ENCODE assay signal across 25 cellular contexts in genomic region chr11:44528581-44528980, GRCh38.
"Had no signal": no experiment of that assay in that cellular context is flagged by ENCODE, and none has a peak within 500 bp of the region (broad histone marks: within the 10 kb centered on the region; RNA-seq: fewer than 3 reads in every experiment).

No MANE protein-coding gene starts in this region.

- FAIRE-seq: colon, keratinocyte had no signal

- H3K4me3 ChIP-seq: esophagus squamous epithelium, gastroesophageal sphincter, left lung, lower lobe of right lung, psoas muscle, spleen, stomach, thoracic aorta, transverse colon had no signal

- H3K4me3 Mint-ChIP-seq: immature natural killer cell, memory B cell, mesothelial cell of epicardium, natural killer cell had no signal

- H3K9me3 ChIP-seq: esophagus squamous epithelium, gastroesophageal sphincter, left lung, lower lobe of right lung, psoas muscle, spleen, stomach, thoracic aorta, transverse colon had no signal

- H3K4me1 Mint-ChIP-seq: immature natural killer cell had no signal

- H3K36me3 ChIP-seq: esophagus squamous epithelium, gastroesophageal sphincter, left lung, lower lobe of right lung, spleen, stomach, thoracic aorta, transverse colon had no signal

- H3K4me1 ChIP-seq: esophagus squamous epithelium, gastroesophageal sphincter, lower lobe of right lung, psoas muscle, transverse colon had no signal

- H3K27ac Mint-ChIP-seq: immature natural killer cell, memory B cell, mesothelial cell of epicardium, natural killer cell had no signal

- H3K9me3 Mint-ChIP-seq: immature natural killer cell, memory B cell, mesothelial cell of epicardium, natural killer cell had no signal

- H3K27me3 ChIP-seq: left lung, transverse colon had no signal

- ATAC-seq: gastroesophageal sphincter, left lung, lower lobe of right lung, natural killer cell, psoas muscle, sciatic nerve had no signal

- H3K36me3 Mint-ChIP-seq: immature natural killer cell, memory B cell, mesothelial cell of epicardium, natural killer cell had no signal

- H3K27ac ChIP-seq: esophagus squamous epithelium, gastroesophageal sphincter, left lung, lower lobe of right lung, psoas muscle, spleen, stomach, thoracic aorta, transverse colon had no signal

- DNase-seq: dermis blood vessel endothelial cell; esophagus squamous epithelium; foreskin fibroblast; glutamatergic neuron; immature natural killer cell; left lung; lower lobe of right lung; natural killer cell; psoas muscle; retina; spleen; stimulated activated CD4-positive, alpha-beta T cell treated with anti-CD3 and anti-CD28 coated beads, Interleukin-15, amount 100 ng/mL, for 24 hours; stimulated activated CD4-positive, alpha-beta T cell treated with anti-CD3 and anti-CD28 coated beads, Interleukin-1b, Interleukin-23, amount 100 ng/mL, for 48 hours; stimulated activated CD4-positive, alpha-beta T cell treated with anti-CD3 and anti-CD28 coated beads, Interleukin-4, amount 100 ng/mL, for 24 hours; stimulated activated naive CD4-positive, alpha-beta T cell; stomach; substantia nigra; transverse colon had no signal
